ENCODE assay signal across 16 cellular contexts in genomic region chr1:44619261-44619900, GRCh38. TPM values are rescaled to one million over a fixed set of nuclear protein-coding genes. Genes with fewer than 3 reads are reported as not detected.
DNase-seq lines count a peak whose midpoint lies in the region; ATAC-seq and TF ChIP-seq lines count a peak whose summit lies in the region.
"Had no signal": no experiment of that assay in that cellular context is flagged by ENCODE, and none has a peak within 500 bp of the region (broad histone marks: within the 10 kb centered on the region; RNA-seq: fewer than 3 reads in every experiment).

No MANE protein-coding gene starts in this region.

- H3K4me3 ChIP-seq in AG10803 (ENCODE audit: low read length) = no peak overlapping the region
- H3K4me3 ChIP-seq in IMR-90 (ENCODE audit: insufficient read depth, low read depth, low read length) = no peak overlapping the region
- no peak overlapping the region for H3K4me3 ChIP-seq in dorsolateral prefrontal cortex
- H3K4me3 ChIP-seq in muscle layer of colon (ENCODE audit: low read depth in 1 of 2, low read length in 2 of 2) = no peak overlapping the region
- no peak overlapping the region for H3K4me3 ChIP-seq in PC-9

- peak overlapping the region; percentile 18; the same call in 1 of the 2 replicates for H4K91ac ChIP-seq in IMR-90 (ENCODE audit: insufficient read depth, low read depth, low read length)

- H3K4me1 ChIP-seq in IMR-90 (ENCODE audit: control insufficient read depth, insufficient read depth, low read length) = peaks cover 23% of the 10 kb centered on the region
- H3K4me1 ChIP-seq in muscle layer of colon (ENCODE audit: insufficient read depth, low read length) = peaks cover 23% of the 10 kb centered on the region
- no peaks in the 10 kb centered on the region for H3K4me1 ChIP-seq in PC-9 (replicated peaks; ENCODE audit: insufficient read depth)

- peak; percentile 91 for DNase-seq in AG10803 (ENCODE audit: low read depth)
- DNase-seq in IMR-90 = peak; percentile 49
- no peak for DNase-seq in dorsolateral prefrontal cortex
- DNase-seq in PC-9 = no peak
- DNase-seq in mesenteric fat pad (ENCODE audit: low spot score) = no peak
- no peak for DNase-seq in CD4-positive, alpha-beta T cell
- DNase-seq: activated CD8-positive, alpha-beta T cell treated with anti-CD3 and anti-CD28 coated beads for 36 hours; activated naive CD4-positive, alpha-beta T cell treated with Interleukin-2 at 50 U/mL for 16 hours; left cardiac atrium; NCI-H226; RPMI8226 had no signal

- POLR2A ChIA-PET in IMR-90 (lab: Charles Lee; ENCODE audit: unreplicated experiment) = no interaction called here
- POLR2A ChIA-PET in PC-9 (lab: Charles Lee; ENCODE audit: unreplicated experiment) = no interaction called here
- POLR2A ChIA-PET in CD4-positive, alpha-beta T cell (lab: Charles Lee) = interaction anchor here (0.9 kb wide), 1 partner anchor 12 kb away, joined by 3 read pairs; no protein-coding TSS in a partner anchor

- peak overlapping the region; percentile 33; the same call in 1 of the 2 replicates for H4K5ac ChIP-seq in IMR-90 (ENCODE audit: low read depth, low read length)

- H3K9me1 ChIP-seq in IMR-90 (ENCODE audit: insufficient read depth, low read length) = peaks cover 15% of the 10 kb centered on the region

- peak overlapping the region; percentile 0; the same call in 1 of the 2 replicates for H3K18ac ChIP-seq in IMR-90 (ENCODE audit: low read depth, low read length)

- peak overlapping the region; percentile 60; the same call in 1 of the 2 replicates for H2BK120ac ChIP-seq in IMR-90 (ENCODE audit: low read depth, low read length)

- no peaks in the 10 kb centered on the region for H3K4me1 Mint-ChIP-seq in CD4-positive, alpha-beta T cell (ENCODE audit: low read depth)
- H3K4me1 Mint-ChIP-seq: B cell; central memory CD8-positive, alpha-beta T cell had no signal

- peak overlapping the region; percentile 24; the same call in 1 of the 2 replicates for H3K14ac ChIP-seq in IMR-90 (replicated peaks; ENCODE audit: low read depth, low read length)

- H3K27ac ChIP-seq in IMR-90 (ENCODE audit: insufficient read depth, low read length) (no peak overlapping the region; the same call in 1 of the 2 replicates), dorsolateral prefrontal cortex (peak overlapping the region in 34 of 59 donors; percentile 1 to 82 (median 52)), muscle layer of colon (ENCODE audit: low read depth, low read length) (peak overlapping the region; percentile 42), PC-9 (no peak overlapping the region)
- H3K27ac ChIP-seq in CD4-positive, alpha-beta T cell (ENCODE audit: low read depth, low read length) = no peak overlapping the region
- H3K27ac ChIP-seq: HL-60 had no signal

- no peak for TF ChIP-seq RAD21 in IMR-90 (IDR thresholded peaks at IDR 0.05; ENCODE audit: low read length)

- no peaks in the 10 kb centered on the region for H3K36me3 Mint-ChIP-seq in CD4-positive, alpha-beta T cell (ENCODE audit: low read depth)

- no peaks in the 10 kb centered on the region for H3K9me2 ChIP-seq in PC-9 (ENCODE audit: insufficient read depth)

- H2BK5ac ChIP-seq in IMR-90 (ENCODE audit: low read depth, low read length, poor library complexity, severe bottlenecking) = peak overlapping the region; percentile 16

- H3K27me3 Mint-ChIP-seq in CD4-positive, alpha-beta T cell = no peaks in the 10 kb centered on the region
- H3K27me3 Mint-ChIP-seq: activated CD8-positive, alpha-beta T cell treated with anti-CD3 and anti-CD28 coated beads for 36 hours; central memory CD8-positive, alpha-beta T cell had no signal

- H3K9me3 Mint-ChIP-seq in CD4-positive, alpha-beta T cell = no peaks in the 10 kb centered on the region
- H3K9me3 Mint-ChIP-seq: activated CD8-positive, alpha-beta T cell treated with anti-CD3 and anti-CD28 coated beads for 36 hours; central memory CD8-positive, alpha-beta T cell had no signal

- H3K27ac Mint-ChIP-seq in CD4-positive, alpha-beta T cell = no peak overlapping the region
- H3K27ac Mint-ChIP-seq: activated CD8-positive, alpha-beta T cell treated with anti-CD3 and anti-CD28 coated beads for 36 hours; B cell had no signal

- H2AK9ac ChIP-seq in IMR-90 (replicated peaks; ENCODE audit: low read depth, low read length, poor library complexity) = no peak overlapping the region

- peak overlapping the region; percentile 64 for H2AFZ ChIP-seq in IMR-90 (replicated peaks; ENCODE audit: low read length, poor library complexity)
- H2AFZ ChIP-seq in PC-9 = no peak overlapping the region

- no peak overlapping the region for H3K56ac ChIP-seq in IMR-90 (ENCODE audit: extremely low read depth, insufficient read depth, low read length)

- BruUV-seq in IMR-90 (replicated peaks; lab: Mats Ljungman, UMichigan) = no TSS peak
- no TSS peak for BruUV-seq in PC-9 (replicated peaks; lab: Mats Ljungman, UMichigan)

- peak; percentile 50 for ATAC-seq in IMR-90 (ENCODE audit: low read depth)
- ATAC-seq in GM18517 (IDR thresholded peaks at IDR 0.05; ENCODE audit: unreplicated experiment) = no peak
- ATAC-seq in CD4-positive, alpha-beta T cell (ENCODE audit: poor library complexity) = no peak
- ATAC-seq: activated CD8-positive, alpha-beta T cell treated with anti-CD3 and anti-CD28 coated beads for 36 hours; left cardiac atrium had no signal

- H2AK5ac ChIP-seq in IMR-90 (ENCODE audit: low read depth, low read length) = peak overlapping the region; percentile 44; the same call in 1 of the 2 replicates

- dilution Hi-C loops in IMR-90 (cut with HindIII; ENCODE audit: low sequenced_read_pairs, unreplicated experiment) = no loop called here

- no peak overlapping the region for H3K9ac ChIP-seq in IMR-90 (ENCODE audit: low read depth, low read length)
- H3K9ac ChIP-seq in muscle layer of colon (ENCODE audit: low read length) = no peak overlapping the region

- in situ Hi-C loops in IMR-90 (cut with MboI; ENCODE audit: low sequenced_read_pairs) = no loop called here

- peak overlapping the region in 1 of 2 experiments; percentile 49; a peak in 1 of 4 replicates for H4K8ac ChIP-seq in IMR-90 (ENCODE audit: low read depth in 2 of 2, low read length in 2 of 2)

- H3F3A ChIP-seq in PC-9 (ENCODE audit: insufficient read depth, low read depth) = no peaks in the 10 kb centered on the region

- no CpG with 5 or more reads among the region's 12 CpGs for WGBS in IMR-90 (ENCODE audit: extremely low coverage in 2 of 2, insufficient read length in 1 of 2), 2 experiments

- no peak for TF ChIP-seq POLR2A in IMR-90 (IDR thresholded peaks at IDR 0.05; ENCODE audit: low read depth, low read length)

- H2BK15ac ChIP-seq in IMR-90 (ENCODE audit: low read depth, low read length) = 0 out of 3 replicates have a peak overlapping the region, but pooled peaks have one; percentile 71

- H3K79me1 ChIP-seq in IMR-90 (ENCODE audit: low read depth in 1 of 2, low read length in 2 of 2) = no peaks in the 10 kb centered on the region

- H4K20me1 ChIP-seq in IMR-90 (ENCODE audit: insufficient read depth, low read length) = no peaks in the 10 kb centered on the region
- no peaks in the 10 kb centered on the region for H4K20me1 ChIP-seq in PC-9 (ENCODE audit: insufficient read depth)

- H3K4me2 ChIP-seq in IMR-90 (ENCODE audit: low read depth, low read length) = peak overlapping the region; percentile 44; the same call in 1 of the 2 replicates
- H3K4me2 ChIP-seq in PC-9 = no peak overlapping the region

- no peaks in the 10 kb centered on the region for H3K9me3 ChIP-seq in IMR-90 (ENCODE audit: control insufficient read depth, insufficient read depth, low read length)
- no peaks in the 10 kb centered on the region for H3K9me3 ChIP-seq in muscle layer of colon (ENCODE audit: low read length)
- no peaks in the 10 kb centered on the region for H3K9me3 ChIP-seq in PC-9 (ENCODE audit: insufficient read depth, low read depth)
- H3K9me3 ChIP-seq in CD4-positive, alpha-beta T cell (ENCODE audit: control insufficient read depth, low read length) = no peaks in the 10 kb centered on the region

- H3K36me3 ChIP-seq in IMR-90 (ENCODE audit: control insufficient read depth, insufficient read depth, low read length) (no peaks in the 10 kb centered on the region), muscle layer of colon (ENCODE audit: insufficient read depth, low read length) (no peaks in the 10 kb centered on the region), PC-9 (ENCODE audit: low read depth) (no peaks in the 10 kb centered on the region)

- CTCF ChIA-PET in IMR-90 (lab: Yijun Ruan, JAX) (interaction anchor here (0.6 kb wide), 1 partner anchor 183 kb away, joined by 5 read pairs; no protein-coding TSS in a partner anchor), PC-9 (lab: Charles Lee) (no interaction called here)
- CTCF ChIA-PET in CD4-positive, alpha-beta T cell (lab: Charles Lee) = no interaction called here

- peaks cover 24% of the 10 kb centered on the region for H3K27me3 ChIP-seq in IMR-90 (ENCODE audit: control insufficient read depth, insufficient read depth, low read length)
- H3K27me3 ChIP-seq in dorsolateral prefrontal cortex = peaks cover 0 to 15% (median 0%) of the 10 kb centered on the region in 45 donors
- H3K27me3 ChIP-seq in muscle layer of colon (ENCODE audit: control insufficient read depth in 1 of 2, insufficient read depth in 2 of 2, low read length in 2 of 2) = peaks cover 0 to 6% of the 10 kb centered on the region in 2 donors
- H3K27me3 ChIP-seq in PC-9 (ENCODE audit: insufficient read depth, low read depth) = no peaks in the 10 kb centered on the region
- H3K27me3 ChIP-seq in CD4-positive, alpha-beta T cell (ENCODE audit: control insufficient read depth, insufficient read depth, low read length) = no peaks in the 10 kb centered on the region

- TF ChIP-seq CTCF in AG10803 (conservative IDR thresholded peaks at IDR 0.05; ENCODE audit: low read length) (no peak), IMR-90 (conservative IDR thresholded peaks at IDR 0.05; ENCODE audit: low read depth, low read length) (no peak), dorsolateral prefrontal cortex (IDR thresholded peaks at IDR 0.05 in 54 of 56, conservative IDR thresholded peaks at IDR 0.05 in 2 of 56; ENCODE audit: low read depth in 1 of 56, partially characterized antibody in 56 of 56) (no peak), PC-9 (conservative IDR thresholded peaks at IDR 0.05) (no peak)
- no peak for TF ChIP-seq CTCF in CD4-positive, alpha-beta T cell (IDR thresholded peaks at IDR 0.05)

- peak overlapping the region; percentile 51; the same call in 1 of the 2 replicates for H2BK20ac ChIP-seq in IMR-90 (ENCODE audit: low read depth, low read length)

- H3K4ac ChIP-seq in IMR-90 (ENCODE audit: low read depth, low read length) = peak overlapping the region; percentile 44; the same call in 1 of the 2 replicates

- peak overlapping the region; percentile 40; the same call in 1 of the 2 replicates for H3K23ac ChIP-seq in IMR-90 (ENCODE audit: low read depth, low read length)

- no peak overlapping the region for H3K4me3 Mint-ChIP-seq in CD4-positive, alpha-beta T cell
- H3K4me3 Mint-ChIP-seq: activated CD8-positive, alpha-beta T cell treated with anti-CD3 and anti-CD28 coated beads for 36 hours; B cell; central memory CD8-positive, alpha-beta T cell had no signal

- no peaks in the 10 kb centered on the region for H3K79me2 ChIP-seq in PC-9 (ENCODE audit: low read depth)

- intact Hi-C loops in IMR-90 (cut with micrococcal nuclease) (no loop called here), dorsolateral prefrontal cortex (cut with DNase I) (no loop called here), PC-9 (cut with micrococcal nuclease; ENCODE audit: unreplicated experiment) (no loop called here)
- intact Hi-C loops in CD4-positive, alpha-beta T cell (cut with DNase I, micrococcal nuclease) = no loop called here

RNA-seq across cellular contexts. Expression of gene TMEM53, which starts 54.9 kb away (rescaled TPM):
- total RNA-seq in IMR-90 (2012; rRNA removed) = 2.2 and 2.7 TPM in 2 replicates
- 6.3 and 8.1 TPM in 2 replicates for polyA plus RNA-seq in IMR-90 (2012; rRNA removed)
- polyA plus RNA-seq in IMR-90 (2012; cell fraction: cytosol; rRNA removed) = 6.7 and 9.4 TPM in 2 replicates
- 3.1 and 5.5 TPM in 2 replicates for polyA plus RNA-seq in IMR-90 (2012; cell fraction: nucleus; rRNA removed; ENCODE audit: low replicate concordance)
- total RNA-seq in dorsolateral prefrontal cortex = 10 to 100 TPM in 78 of 120 experiments, 1 to 10 TPM in 42; 6.1 to 18.4 (median 11.0) TPM
- 33.2 and 36.1 TPM in 2 replicates for total RNA-seq in PC-9 (2021)
- 16.8 TPM for total RNA-seq in mesenteric fat pad
- 1 to 10 TPM in 1 of 2 experiments, under 1 TPM in 1; 0.64 to 1.2 TPM for total RNA-seq in CD4-positive, alpha-beta T cell

RNA-seq across cellular contexts. Expression of gene ARMH1, which starts 55.1 kb away (rescaled TPM):
- total RNA-seq in IMR-90 (2012; rRNA removed) = 0.28 and 0.36 TPM in 2 replicates
- 0.72 and 1.1 TPM in 2 replicates for polyA plus RNA-seq in IMR-90 (2012; rRNA removed)
- 0.33 TPM in 1 of 2 replicates, not detected in the other for polyA plus RNA-seq in IMR-90 (2012; cell fraction: cytosol; rRNA removed)
- polyA plus RNA-seq in IMR-90 (2012; cell fraction: nucleus; rRNA removed; ENCODE audit: low replicate concordance) = 15.3 and 21.0 TPM in 2 replicates
- total RNA-seq in dorsolateral prefrontal cortex = 10 to 100 TPM in 97 of 120 experiments, 1 to 10 TPM in 23; 5.2 to 28.0 (median 13.0) TPM
- total RNA-seq in PC-9 (2021) = 16.3 and 16.9 TPM in 2 replicates
- 1.9 TPM for total RNA-seq in mesenteric fat pad
- total RNA-seq in CD4-positive, alpha-beta T cell = 10 to 100 TPM; 79.9 to 84.0 TPM

Comparison
In these comparisons a context has a peak if more than half of its experiments do, and no peak if none do; other contexts are left out.
1. DNase-seq: peak in AG10803 (single experiment) and IMR-90 (single experiment); none in dorsolateral prefrontal cortex (0 of 10), PC-9 (0 of 2), mesenteric fat pad (single experiment) and CD4-positive, alpha-beta T cell (0 of 10).
2. H3K27ac ChIP-seq: peak in dorsolateral prefrontal cortex (34 of 59) and muscle layer of colon (single experiment); none in IMR-90 (single experiment), PC-9 (single experiment) and CD4-positive, alpha-beta T cell (single experiment).